In genomic region chr11:57281546-57281945, GRCh38 we compare ENCODE assay signal across 4 cellular contexts. TPM values are rescaled to one million over a fixed set of nuclear protein-coding genes. Genes with fewer than 3 reads are reported as not detected.
"Had no signal": no experiment of that assay in that cellular context is flagged by ENCODE, and none has a peak within 500 bp of the region (broad histone marks: within the 10 kb centered on the region; RNA-seq: fewer than 3 reads in every experiment).

No MANE protein-coding gene starts in this region.

RNA-seq across cellular contexts. Expression of gene APLNR, which starts 44.5 kb away (rescaled TPM):
- total RNA-seq: GM23248, HT-29, IMR-90 had no signal
- polyA plus RNA-seq: IMR-90 had no signal

RNA-seq across cellular contexts. Expression of gene P2RX3, which starts 56.6 kb away (rescaled TPM):
- total RNA-seq: GM23248, HT-29, IMR-90, K562 had no signal
- polyA plus RNA-seq: IMR-90, K562 had no signal
